9 cellular contexts compared by ENCODE assay signal in genomic region chr5:90866333-90866732, GRCh38.
DNase-seq lines count a peak whose midpoint lies in the region; ATAC-seq, FAIRE-seq and TF ChIP-seq lines count a peak whose summit lies in the region.
"Had no signal": no experiment of that assay in that cellular context is flagged by ENCODE, and none has a peak within 500 bp of the region (broad histone marks: within the 10 kb centered on the region; RNA-seq: fewer than 3 reads in every experiment).

No MANE protein-coding gene starts in this region.

- peak; percentile 87 for TF ChIP-seq RAD21 in neural cell (conservative IDR thresholded peaks at IDR 0.05)

- FAIRE-seq in RCC 7860 (lab: Jason Lieb, UNC): peak; percentile 38

- no peak overlapping the region for H3K9ac ChIP-seq in neural cell (ENCODE audit: low read length)

- H3K79me2 ChIP-seq in neural cell (replicated peaks; ENCODE audit: insufficient read depth, low read length): no peaks in the 10 kb centered on the region

- H2AFZ ChIP-seq in neural cell (ENCODE audit: low read depth, low read length): no peak overlapping the region

- H3K27me3 Mint-ChIP-seq in endothelial cell (ENCODE audit: unreplicated experiment): no peaks in the 10 kb centered on the region
- H3K27me3 Mint-ChIP-seq in activated T-helper 1 cell treated with anti-CD3 and anti-CD28 coated beads, Interleukin-12 subunit alpha, Interleukin-12 subunit beta, Interleukin-2, Interleukin-4 antibody, amounts not matched to agents 30 ng/mL and 10 ng/mL and 1 ng/mL, durations not matched to agents 14 hours and 24 hours and 36 hours (ENCODE audit: insufficient read depth): peaks cover 5% of the 10 kb centered on the region

- H3K4me2 ChIP-seq in neural cell (ENCODE audit: low read length): no peak overlapping the region

- no peaks in the 10 kb centered on the region for H3F3A ChIP-seq in neural cell (ENCODE audit: insufficient read depth, low read length, poor library complexity, severe bottlenecking)

- H3K9me2 ChIP-seq in neural cell (ENCODE audit: insufficient read depth, low read length): no peaks in the 10 kb centered on the region

- no peaks in the 10 kb centered on the region for H3K27me3 ChIP-seq in neural cell (ENCODE audit: insufficient read depth, low read depth, low read length)

- peaks cover 10% of the 10 kb centered on the region for H3K4me1 Mint-ChIP-seq in endothelial cell (ENCODE audit: unreplicated experiment)
- H3K4me1 Mint-ChIP-seq in activated T-helper 1 cell treated with anti-CD3 and anti-CD28 coated beads, Interleukin-12 subunit alpha, Interleukin-12 subunit beta, Interleukin-2, Interleukin-4 antibody, amounts not matched to agents 30 ng/mL and 10 ng/mL and 1 ng/mL, durations not matched to agents 14 hours and 24 hours and 36 hours (ENCODE audit: low read depth): no peaks in the 10 kb centered on the region

- peak; percentile 50 for DNase-seq in NCI-H2029 treated with DMSO at 0.1 percent for 48 hours (lab: John Stamatoyannopoulos, UW)
- DNase-seq in NCI-H2029 (lab: John Stamatoyannopoulos, UW): no peak
- DNase-seq in RCC 7860 (ENCODE audit: low spot score): peak; percentile 44
- DNase-seq in endothelial cell (ENCODE audit: low spot score): no peak
- DNase-seq in activated T-helper 1 cell treated with anti-CD3 and anti-CD28 coated beads, Interleukin-12 subunit alpha, Interleukin-12 subunit beta, Interleukin-2, Interleukin-4 antibody, amounts not matched to agents 30 ng/mL and 10 ng/mL and 1 ng/mL, durations not matched to agents 14 hours and 24 hours and 36 hours (ENCODE audit: low spot score): no peak
- DNase-seq in amygdala (lab: John Stamatoyannopoulos, UW): no peak

- intact Hi-C loops in activated T-helper 1 cell treated with anti-CD3 and anti-CD28 coated beads, Interleukin-12 subunit alpha, Interleukin-12 subunit beta, Interleukin-2, Interleukin-4 antibody, amounts not matched to agents 30 ng/mL and 10 ng/mL and 1 ng/mL, durations not matched to agents 14 hours and 24 hours and 36 hours (cut with micrococcal nuclease): loop anchor here (1.0 to 5.0 kb wide), 6 partner anchors 66 to 776 kb away; no protein-coding TSS in a partner anchor

- TF ChIP-seq CTCF in endothelial cell (IDR thresholded peaks at IDR 0.05; ENCODE audit: unreplicated experiment) (peak; percentile 76), neural cell (IDR thresholded peaks at IDR 0.05; ENCODE audit: poor library complexity, severe bottlenecking) (peak; percentile 79)

- H3K27ac Mint-ChIP-seq in endothelial cell (ENCODE audit: unreplicated experiment): no peak overlapping the region
- no peak overlapping the region for H3K27ac Mint-ChIP-seq in activated T-helper 1 cell treated with anti-CD3 and anti-CD28 coated beads, Interleukin-12 subunit alpha, Interleukin-12 subunit beta, Interleukin-2, Interleukin-4 antibody, amounts not matched to agents 30 ng/mL and 10 ng/mL and 1 ng/mL, durations not matched to agents 14 hours and 24 hours and 36 hours
- H3K27ac Mint-ChIP-seq: CD8-positive, alpha-beta memory T cell had no signal

- H3K36me3 Mint-ChIP-seq in endothelial cell (ENCODE audit: low read depth, unreplicated experiment): no peaks in the 10 kb centered on the region
- no peaks in the 10 kb centered on the region for H3K36me3 Mint-ChIP-seq in activated T-helper 1 cell treated with anti-CD3 and anti-CD28 coated beads, Interleukin-12 subunit alpha, Interleukin-12 subunit beta, Interleukin-2, Interleukin-4 antibody, amounts not matched to agents 30 ng/mL and 10 ng/mL and 1 ng/mL, durations not matched to agents 14 hours and 24 hours and 36 hours (ENCODE audit: low read depth)
- H3K36me3 Mint-ChIP-seq: CD8-positive, alpha-beta memory T cell had no signal

- H3K36me3 ChIP-seq in neural cell (ENCODE audit: insufficient read depth, low read length): no peaks in the 10 kb centered on the region

- no peak overlapping the region for H3K4me3 Mint-ChIP-seq in endothelial cell (ENCODE audit: unreplicated experiment)
- no peak overlapping the region for H3K4me3 Mint-ChIP-seq in activated T-helper 1 cell treated with anti-CD3 and anti-CD28 coated beads, Interleukin-12 subunit alpha, Interleukin-12 subunit beta, Interleukin-2, Interleukin-4 antibody, amounts not matched to agents 30 ng/mL and 10 ng/mL and 1 ng/mL, durations not matched to agents 14 hours and 24 hours and 36 hours
- H3K4me3 Mint-ChIP-seq: CD8-positive, alpha-beta memory T cell had no signal

- H3K4me3 ChIP-seq in neural cell (ENCODE audit: low read length): no peak overlapping the region

- H3K9me3 ChIP-seq in neural cell (ENCODE audit: low read length): no peaks in the 10 kb centered on the region

- no peak overlapping the region for H3K27ac ChIP-seq in neural cell (ENCODE audit: low read length)

- no peaks in the 10 kb centered on the region for H4K20me1 ChIP-seq in neural cell (ENCODE audit: insufficient read depth)

- TF ChIP-seq EP300 in neural cell (conservative IDR thresholded peaks at IDR 0.05; ENCODE audit: poor library complexity, severe bottlenecking): no peak

- no peaks in the 10 kb centered on the region for H3K9me3 Mint-ChIP-seq in endothelial cell (ENCODE audit: unreplicated experiment)
- no peaks in the 10 kb centered on the region for H3K9me3 Mint-ChIP-seq in activated T-helper 1 cell treated with anti-CD3 and anti-CD28 coated beads, Interleukin-12 subunit alpha, Interleukin-12 subunit beta, Interleukin-2, Interleukin-4 antibody, amounts not matched to agents 30 ng/mL and 10 ng/mL and 1 ng/mL, durations not matched to agents 14 hours and 24 hours and 36 hours
- H3K9me3 Mint-ChIP-seq: CD8-positive, alpha-beta memory T cell had no signal

- peak; percentile 61 for ATAC-seq in HG03571 (IDR thresholded peaks at IDR 0.05; ENCODE audit: unreplicated experiment)

TF ChIP-seq in neural cell, 6 proteins besides CTCF, POLR2A, EP300 and RAD21:
- TF ChIP-seq EZH2 (IDR thresholded peaks at IDR 0.05; ENCODE audit: borderline replicate concordance, insufficient read depth, low read length, poor library complexity, severe bottlenecking) (no peak), SMC3 (conservative IDR thresholded peaks at IDR 0.05; ENCODE audit: poor library complexity) (peak; percentile 82), TAF1 (IDR thresholded peaks at IDR 0.05; ENCODE audit: low read depth) (no peak)

Comparison
In these comparisons a context has a peak if more than half of its experiments do, and no peak if none do; other contexts are left out.
1. DNase-seq: peak in NCI-H2029 treated with DMSO at 0.1 percent for 48 hours (single experiment) and RCC 7860 (single experiment); none in NCI-H2029 (single experiment), endothelial cell (single experiment), activated T-helper 1 cell treated with anti-CD3 and anti-CD28 coated beads, Interleukin-12 subunit alpha, Interleukin-12 subunit beta, Interleukin-2, Interleukin-4 antibody, amounts not matched to agents 30 ng/mL and 10 ng/mL and 1 ng/mL, durations not matched to agents 14 hours and 24 hours and 36 hours (single experiment) and amygdala (0 of 56).